Comparison of ENCODE assay signal across 29 cellular contexts in genomic region chr7:73939528-73939927, GRCh38.
A peak's percentile ranks its signal among the peaks of the same experiment; 100 is the strongest.
DNase-seq lines count a peak whose midpoint lies in the region; ATAC-seq, FAIRE-seq and TF ChIP-seq lines count a peak whose summit lies in the region.
"Had no signal": no experiment of that assay in that cellular context is flagged by ENCODE, and none has a peak within 500 bp of the region (broad histone marks: within the 10 kb centered on the region; RNA-seq: fewer than 3 reads in every experiment).

No MANE protein-coding gene starts in this region.

- ATAC-seq in K562: no peak
- ATAC-seq in HG03025 (IDR thresholded peaks at IDR 0.05; ENCODE audit: low FRiP score, unreplicated experiment): no peak
- ATAC-seq: A549; CD8-positive, alpha-beta T cell had no signal

- no peak for TF ChIP-seq EP300 in K562 (IDR thresholded peaks at IDR 0.05; ENCODE audit: low read length)

- no peak for TF ChIP-seq POLR2A in K562 (conservative IDR thresholded peaks at IDR 0.05)

- no peaks in the 10 kb centered on the region for H3K79me2 ChIP-seq in K562 (ENCODE audit: control insufficient read depth, insufficient read depth, low read length)

- no TSS peak for BruUV-seq in K562 (replicated peaks; lab: Mats Ljungman, UMichigan)

- H3K4me3 ChIP-seq in K562: no peak overlapping the region
- H3K4me3 ChIP-seq: A549; BLaER1; BLaER1 treated with 17β-estradiol and CSF1 and Interleukin-3, amounts not matched to agents 10 nM and 100 nM had no signal

- H4K20me1 ChIP-seq in K562 (replicated peaks; ENCODE audit: control insufficient read depth, insufficient read depth, low read length): no peaks in the 10 kb centered on the region
- H4K20me1 ChIP-seq: BLaER1; BLaER1 treated with 17β-estradiol and CSF1 and Interleukin-3, amounts not matched to agents 10 nM and 100 nM had no signal

- H3K9me3 ChIP-seq in K562 (replicated peaks; ENCODE audit: control insufficient read depth, insufficient read depth, low read depth, low read length): no peaks in the 10 kb centered on the region; the same call in 1 of the 2 replicates

- in situ Hi-C loops in K562 (cut with MboI): no loop called here

- 0% methylated on average over 1 of the region's 1 CpG for WGBS in K562 (ENCODE audit: insufficient coverage, low coverage, missing lambda C conversion rate)

- FAIRE-seq in K562 (lab: Jason Lieb, UNC): no peak
- FAIRE-seq: A204.1, A549, D721Med had no signal

- peaks cover 0 to 5% of the 10 kb centered on the region in 2 experiments; a peak in 1 of 5 replicates for H3K27me3 ChIP-seq in K562 (ENCODE audit: control insufficient read depth in 2 of 2, insufficient read depth in 2 of 2, low read length in 2 of 2)
- H3K27me3 ChIP-seq: BE2C; BLaER1; BLaER1 treated with 17β-estradiol and CSF1 and Interleukin-3, amounts not matched to agents 10 nM and 100 nM had no signal

- TF ChIP-seq CTCF in K562 (IDR thresholded peaks at IDR 0.05 in 2 of 3, conservative IDR thresholded peaks at IDR 0.05 in 1 of 3; ENCODE audit: insufficient read depth in 2 of 3, low read depth in 1 of 3, low read length in 3 of 3): no peak

- H3K27ac ChIP-seq in K562 (ENCODE audit: extremely low read depth, low read depth, low read length): no peak overlapping the region
- H3K27ac ChIP-seq: 22Rv1; A549; BLaER1; BLaER1 treated with 17β-estradiol and CSF1 and Interleukin-3, amounts not matched to agents 10 nM and 100 nM; C4-2B had no signal

- H2AFZ ChIP-seq in K562 (ENCODE audit: low read depth, low read length): no peak overlapping the region

- intact Hi-C loops in K562 (cut with micrococcal nuclease): no loop called here

- no peaks in the 10 kb centered on the region for H3K4me1 ChIP-seq in K562 (replicated peaks in 1 of 2; ENCODE audit: control insufficient read depth in 2 of 2, insufficient read depth in 2 of 2, low read length in 2 of 2)
- H3K4me1 ChIP-seq: BE2C, Caco-2 had no signal

- CTCF ChIA-PET in K562 (lab: Yijun Ruan, JAX; ENCODE audit: low intra/inter-chr PET ratio): no interaction called here

- TF ChIP-seq RAD21 in K562 (CRISPR knock-in tag; conservative IDR thresholded peaks at IDR 0.05 in 1 of 2, IDR thresholded peaks at IDR 0.05 in 1 of 2): no peak

- POLR2A ChIA-PET in K562 (lab: Yijun Ruan, JAX): no interaction called here

- H3K4me2 ChIP-seq in K562 (ENCODE audit: insufficient read depth, low read length): no peak overlapping the region
- H3K4me2 ChIP-seq: A549; BLaER1; BLaER1 treated with 17β-estradiol and CSF1 and Interleukin-3, amounts not matched to agents 10 nM and 100 nM had no signal

- DNase-seq in K562 (ENCODE audit: extremely low read depth in 1 of 4, low spot score in 3 of 4): no peak
- DNase-seq: 8988T; ACHN; AML-193; BE2C; C1 segment of cervical spinal cord; Caco-2; Calu3; CD4-positive, alpha-beta memory T cell; CD4-positive, alpha-beta T cell; CD4-positive, CD25-positive, alpha-beta regulatory T cell; CD8-positive, alpha-beta memory T cell; CD8-positive, alpha-beta T cell; COR-L47; DMS 273 treated with DMSO at 0.1 percent for 48 hours; DMS153; DMS53; DMS79; DMS79 treated with DMSO at 0.1 percent for 48 hours; DND-41; EL had no signal

- no peaks in the 10 kb centered on the region for H3K36me3 ChIP-seq in K562 (ENCODE audit: control insufficient read depth, insufficient read depth, low read length)
- H3K36me3 ChIP-seq: BE2C; BLaER1; BLaER1 treated with 17β-estradiol and CSF1 and Interleukin-3, amounts not matched to agents 10 nM and 100 nM had no signal

- H3K9ac ChIP-seq in K562 (ENCODE audit: insufficient read depth in 1 of 2, low read depth in 2 of 2, low read length in 2 of 2): no peak overlapping the region
- H3K9ac ChIP-seq: BLaER1; BLaER1 treated with 17β-estradiol and CSF1 and Interleukin-3, amounts not matched to agents 10 nM and 100 nM had no signal

- no peaks in the 10 kb centered on the region for H3K9me1 ChIP-seq in K562 (ENCODE audit: control insufficient read depth, insufficient read depth, low read length)

TF ChIP-seq in K562, 482 proteins besides CTCF, POLR2A, EP300 and RAD21:
- TF ChIP-seq ZNF354B (CRISPR knock-in tag; IDR thresholded peaks at IDR 0.05) (peak; percentile 53; the same call in 1 of the 2 replicates), ZNF507 (tag; conservative IDR thresholded peaks at IDR 0.05) (peak; percentile 98), ID3 (CRISPR knock-in tag; IDR thresholded peaks at IDR 0.05) (no peak), ID3 (tag; IDR thresholded peaks at IDR 0.05) (no peak), CREBBP (IDR thresholded peaks at IDR 0.05; ENCODE audit: low read depth, low read length) (no peak), BHLHE40 (IDR thresholded peaks at IDR 0.05; ENCODE audit: low read length) (no peak), CREB5 (CRISPR knock-in tag; IDR thresholded peaks at IDR 0.05) (no peak), E2F3 (CRISPR knock-in tag; IDR thresholded peaks at IDR 0.05) (no peak), ZNF175 (CRISPR knock-in tag; IDR thresholded peaks at IDR 0.05; ENCODE audit: low read depth) (no peak), U2AF1 (optimal IDR thresholded peaks at IDR 0.05; ENCODE audit: low read depth, low read length) (no peak), MEF2D (tag; conservative IDR thresholded peaks at IDR 0.05; ENCODE audit: low read depth) (no peak), ZNF324 (CRISPR knock-in tag; IDR thresholded peaks at IDR 0.05) (no peak)
